ENCODE assay signal across 8 cellular contexts in the genomic region with DNA sequence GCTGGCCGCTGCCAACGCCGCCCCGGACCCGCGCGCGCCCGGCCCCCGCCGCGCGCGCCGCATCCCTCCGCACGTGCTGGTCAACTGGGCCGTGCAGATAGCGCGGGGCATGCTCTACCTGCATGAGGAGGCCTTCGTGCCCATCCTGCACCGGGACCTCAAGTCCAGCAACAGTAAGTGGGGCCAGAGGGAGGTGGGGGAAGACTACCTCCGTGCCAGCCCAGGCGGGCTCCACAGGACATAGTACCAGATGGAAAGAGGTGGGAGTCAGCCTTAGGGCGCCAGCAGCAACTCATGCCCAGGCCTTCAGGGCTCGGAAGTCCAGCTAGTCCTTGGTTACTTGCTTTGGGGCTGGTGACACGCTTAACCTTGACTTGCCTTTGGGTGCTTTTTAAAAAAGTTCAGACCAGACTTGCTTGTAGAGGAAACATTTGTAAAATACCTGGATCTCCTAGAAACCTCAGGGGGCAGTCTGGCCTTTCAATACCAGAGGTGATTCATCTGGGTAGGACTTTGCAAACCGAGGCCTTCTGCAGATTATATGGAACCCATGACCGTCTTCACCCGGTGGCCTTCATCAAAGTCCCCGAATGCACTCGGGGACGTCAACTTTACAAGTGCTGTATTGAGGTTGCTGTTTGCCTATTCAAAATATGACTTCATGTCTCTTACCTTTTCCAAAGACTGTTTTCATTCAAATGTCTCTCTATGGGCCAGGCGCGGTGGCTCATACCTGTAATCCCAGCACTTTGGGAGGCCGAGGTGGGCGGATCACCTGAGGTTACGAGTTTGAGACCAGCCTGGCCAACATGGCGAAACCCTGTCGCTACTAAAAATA. TPM values are rescaled to one million over a fixed set of nuclear protein-coding genes. Genes with fewer than 3 reads are reported as not detected.
A peak's percentile ranks its signal among the peaks of the same experiment; 100 is the strongest.
DNase-seq lines count a peak whose midpoint lies in the region; FAIRE-seq and TF ChIP-seq lines count a peak whose summit lies in the region.

No MANE protein-coding gene starts in this region.

- TF ChIP-seq EP300 in sigmoid colon (IDR thresholded peaks at IDR 0.05) = no peak

- intact Hi-C loops in sigmoid colon (cut with DNase I) = no loop called here

- H3K27ac ChIP-seq in sigmoid colon = no peak overlapping the region

- peaks cover 13 to 40% (median 31%) of the 10 kb centered on the region in 3 donors for H3K27me3 ChIP-seq in sigmoid colon

- no peak for FAIRE-seq in urothelium cell line (lab: Jason Lieb, UNC)
- FAIRE-seq in frontal cortex (lab: Jason Lieb, UNC) = no peak

- H3K27me3 Mint-ChIP-seq in activated naive CD4-positive, alpha-beta T cell treated with anti-CD3 and anti-CD28 coated beads, Interleukin-2, amount 10 ng/mL, durations not matched to agents 7 days and 5 days = peaks cover 34% of the 10 kb centered on the region
- peaks cover 11% of the 10 kb centered on the region for H3K27me3 Mint-ChIP-seq in glutamatergic neuron (ENCODE audit: unreplicated experiment)

- H3K36me3 Mint-ChIP-seq in activated naive CD4-positive, alpha-beta T cell treated with anti-CD3 and anti-CD28 coated beads, Interleukin-2, amount 10 ng/mL, durations not matched to agents 7 days and 5 days = no peaks in the 10 kb centered on the region
- no peaks in the 10 kb centered on the region for H3K36me3 Mint-ChIP-seq in glutamatergic neuron (ENCODE audit: unreplicated experiment)

- H3K4me3 ChIP-seq in WI38 (ENCODE audit: low read depth, low read length) (peak overlapping the region; percentile 41; the same call in 1 of the 2 replicates), sigmoid colon (peak overlapping the region in 3 of 4 donors; percentile 46 to 59 (median 57))

- H3K4me1 ChIP-seq in sigmoid colon = peaks cover 0 to 24% (median 19%) of the 10 kb centered on the region in 4 donors

- TF ChIP-seq CTCF in WI38 (IDR thresholded peaks at IDR 0.05; ENCODE audit: low read depth, low read length) = no peak
- TF ChIP-seq CTCF in glutamatergic neuron (IDR thresholded peaks at IDR 0.05; ENCODE audit: partially characterized antibody, unreplicated experiment) = no peak
- no peak for TF ChIP-seq CTCF in sigmoid colon (IDR thresholded peaks at IDR 0.05)

- no peaks in the 10 kb centered on the region for H3K9me3 ChIP-seq in sigmoid colon

- 5 to 26% methylated on average over 40 of the region's 40 CpGs for WGBS in sigmoid colon, 2 donors

- CTCF ChIA-PET in activated naive CD4-positive, alpha-beta T cell treated with anti-CD3 and anti-CD28 coated beads, Interleukin-2, amount 10 ng/mL, durations not matched to agents 7 days and 5 days (lab: Charles Lee) = no interaction called here

- no peak for TF ChIP-seq POLR2A in sigmoid colon (IDR thresholded peaks at IDR 0.05)

- peaks cover 20% of the 10 kb centered on the region for H3K4me1 Mint-ChIP-seq in activated naive CD4-positive, alpha-beta T cell treated with anti-CD3 and anti-CD28 coated beads, Interleukin-2, amount 10 ng/mL, durations not matched to agents 7 days and 5 days
- H3K4me1 Mint-ChIP-seq in glutamatergic neuron (ENCODE audit: low read depth, unreplicated experiment) = no peaks in the 10 kb centered on the region

- H3K27ac Mint-ChIP-seq in activated naive CD4-positive, alpha-beta T cell treated with anti-CD3 and anti-CD28 coated beads, Interleukin-2, amount 10 ng/mL, durations not matched to agents 7 days and 5 days = no peak overlapping the region
- H3K27ac Mint-ChIP-seq in glutamatergic neuron (ENCODE audit: unreplicated experiment) = no peak overlapping the region

- no peaks in the 10 kb centered on the region for H3K9me3 Mint-ChIP-seq in activated naive CD4-positive, alpha-beta T cell treated with anti-CD3 and anti-CD28 coated beads, Interleukin-2, amount 10 ng/mL, durations not matched to agents 7 days and 5 days
- H3K9me3 Mint-ChIP-seq in glutamatergic neuron (ENCODE audit: unreplicated experiment) = peaks cover 2% of the 10 kb centered on the region

- H3K4me3 Mint-ChIP-seq in activated naive CD4-positive, alpha-beta T cell treated with anti-CD3 and anti-CD28 coated beads, Interleukin-2, amount 10 ng/mL, durations not matched to agents 7 days and 5 days = peak overlapping the region; percentile 68
- H3K4me3 Mint-ChIP-seq in glutamatergic neuron (ENCODE audit: unreplicated experiment) = peak overlapping the region; percentile 76

- peak; percentile 24 for DNase-seq in activated naive CD4-positive, alpha-beta T cell treated with anti-CD3 and anti-CD28 coated beads, Interleukin-2, amount 10 ng/mL, durations not matched to agents 7 days and 5 days
- DNase-seq in activated naive CD4-positive, alpha-beta T cell treated with Interleukin-2 at 50 U/mL for 16 hours = no peak
- DNase-seq in glutamatergic neuron (no peak), sigmoid colon (no peak), urothelium cell line (ENCODE audit: low spot score) (no peak), frontal cortex (ENCODE audit: low spot score in 2 of 2) (no peak)
- no peak for DNase-seq in stimulated activated CD4-positive, alpha-beta T cell treated with anti-CD3 and anti-CD28 coated beads, Interleukin-2, amount 100 ng/mL, for 48 hours

- no peaks in the 10 kb centered on the region for H3K36me3 ChIP-seq in sigmoid colon

RNA-seq across cellular contexts. Expression of gene MAP3K21, which starts 1.4 kb away (rescaled TPM):
- 0.25 TPM for total RNA-seq in glutamatergic neuron (ENCODE audit: unreplicated experiment)
- total RNA-seq in sigmoid colon = under 1 TPM; 0.33 to 0.81 (median 0.63) TPM
- 1 to 10 TPM; 4.8 to 7.9 (median 5.4) TPM for polyA plus RNA-seq in sigmoid colon
- total RNA-seq in frontal cortex = 2.9 TPM

RNA-seq across cellular contexts. Expression of gene PCNX2, which starts 33.4 kb away (rescaled TPM):
- 44.5 TPM for total RNA-seq in glutamatergic neuron (ENCODE audit: unreplicated experiment)
- total RNA-seq in sigmoid colon = 10 to 100 TPM in 1 of 4 donors, 1 to 10 TPM in 3; 2.7 to 13.8 (median 7.0) TPM
- polyA plus RNA-seq in sigmoid colon = 1 to 10 TPM; 1.8 to 5.1 (median 2.1) TPM
- total RNA-seq in frontal cortex = 228 TPM
